30 cellular contexts compared by ENCODE assay signal in genomic region chr4:129675036-129675435, GRCh38.
"Had no signal": no experiment of that assay in that cellular context is flagged by ENCODE, and none has a peak within 500 bp of the region (broad histone marks: within the 10 kb centered on the region; RNA-seq: fewer than 3 reads in every experiment).

No MANE protein-coding gene starts in this region.

- H3K4me1 Mint-ChIP-seq: natural killer cell; nephron; neural progenitor cell; stimulated activated memory B cell treated with anti-CD40 and anti-IgM and Interleukin-4, amounts not matched to agents 10 μg/mL and 1 μg/mL and 100 μg/mL, for 72 hours had no signal

- FAIRE-seq: urothelium cell line had no signal

- H2AFZ ChIP-seq: neural progenitor cell, parathyroid adenoma had no signal

- H3K27ac Mint-ChIP-seq: naive thymus-derived CD4-positive, alpha-beta T cell; natural killer cell; nephron; neural progenitor cell; progenitor cell of endocrine pancreas; stimulated activated memory B cell treated with anti-CD40 and anti-IgM and Interleukin-4, amounts not matched to agents 10 μg/mL and 1 μg/mL and 100 μg/mL, for 72 hours had no signal

- H3K9ac ChIP-seq: neural progenitor cell, parathyroid adenoma had no signal

- H3K27me3 Mint-ChIP-seq: progenitor cell of endocrine pancreas; stimulated activated memory B cell treated with anti-CD40 and anti-IgM and Interleukin-4, amounts not matched to agents 10 μg/mL and 1 μg/mL and 100 μg/mL, for 72 hours had no signal

- H3K4me1 ChIP-seq: neural progenitor cell, parathyroid adenoma, psoas muscle, spleen, stomach, thyroid gland, tibial nerve, upper lobe of left lung, vagina had no signal

- H3K4me2 ChIP-seq: neural progenitor cell, smooth muscle cell had no signal

- H3K4me3 Mint-ChIP-seq: naive thymus-derived CD4-positive, alpha-beta T cell; natural killer cell; nephron; neural progenitor cell; stimulated activated memory B cell treated with anti-CD40 and anti-IgM and Interleukin-4, amounts not matched to agents 10 μg/mL and 1 μg/mL and 100 μg/mL, for 72 hours had no signal

- H3K27me3 ChIP-seq: neural progenitor cell, ovary, spleen, stomach, thyroid gland, tibial nerve, upper lobe of left lung, vagina had no signal

- DNase-seq: naive thymus-derived CD4-positive, alpha-beta T cell; natural killer cell; occipital lobe; ovary; posterior cingulate gyrus; psoas muscle; right cardiac atrium; spleen; stimulated activated CD4-positive, alpha-beta T cell treated with anti-CD3 and anti-CD28 coated beads, Interleukin-12 subunit alpha, Interleukin-12 subunit beta, amount 100 ng/mL, for 4 hours; stimulated activated CD4-positive, alpha-beta T cell treated with anti-CD3 and anti-CD28 coated beads, Interleukin-1b, Interleukin-23, amount 100 ng/mL, for 48 hours; stimulated activated CD4-positive, alpha-beta T cell treated with anti-CD3 and anti-CD28 coated beads, Interleukin-4, amount 100 ng/mL, for 1 hour; stimulated activated CD4-positive, alpha-beta T cell treated with anti-CD3 and anti-CD28 coated beads, Interleukin-4, amount 100 ng/mL, for 4 hours; stimulated activated CD8-positive, alpha-beta memory T cell treated with anti-CD3 and anti-CD28 coated beads, Interleukin-4, amount 100 ng/mL, for 48 hours; stimulated activated naive CD4-positive, alpha-beta T cell; stimulated activated naive CD8-positive, alpha-beta T cell treated with anti-CD3 and anti-CD28 coated beads, Interleukin-15, Interleukin-2, amounts not matched to agents 100 U/mL and 50 U/mL, for 24 hours; stomach; thyroid gland; upper lobe of left lung had no signal

- H3K36me3 ChIP-seq: neural progenitor cell, ovary, spleen, stomach, thoracic aorta, thyroid gland, tibial nerve, upper lobe of left lung, vagina had no signal

- H3K79me2 ChIP-seq: parathyroid adenoma had no signal

- H3K27ac ChIP-seq: neural progenitor cell, ovary, parathyroid adenoma, psoas muscle, skin epidermis, spleen, stomach, thoracic aorta, thyroid gland, tibial nerve, upper lobe of left lung, vagina had no signal

- H3K9me3 ChIP-seq: ovary, psoas muscle, thoracic aorta, thyroid gland, vagina had no signal

- H3K4me3 ChIP-seq: neural progenitor cell, ovary, psoas muscle, skin epidermis, smooth muscle cell, spleen, stomach, thoracic aorta, thyroid gland, tibial nerve, upper lobe of left lung, vagina had no signal

- ATAC-seq: naive thymus-derived CD4-positive, alpha-beta T cell; natural killer cell; psoas muscle; right cardiac atrium; sciatic nerve; stimulated activated memory B cell treated with anti-CD40 and anti-IgM and Interleukin-4, amounts not matched to agents 10 μg/mL and 1 μg/mL and 100 μg/mL, for 72 hours; stimulated activated naive CD8-positive, alpha-beta T cell treated with anti-CD3 and anti-CD28 coated beads, Interleukin-15, Interleukin-2, amounts not matched to agents 100 U/mL and 50 U/mL, for 24 hours had no signal
